ENCODE assay signal across 18 cellular contexts in genomic region chr17:47721725-47722124, GRCh38. TPM values are rescaled to one million over a fixed set of nuclear protein-coding genes. Genes with fewer than 3 reads are reported as not detected.
A peak's percentile ranks its signal among the peaks of the same experiment; 100 is the strongest.
DNase-seq lines count a peak whose midpoint lies in the region; ATAC-seq, FAIRE-seq and TF ChIP-seq lines count a peak whose summit lies in the region.
"Had no signal": no experiment of that assay in that cellular context is flagged by ENCODE, and none has a peak within 500 bp of the region (broad histone marks: within the 10 kb centered on the region; RNA-seq: fewer than 3 reads in every experiment).

No MANE protein-coding gene starts in this region.

- H3K4me1 Mint-ChIP-seq in activated T-cell treated with anti-CD3 and anti-CD28 coated beads, Interleukin-2, amount 50 U/mL, for 4 hours (ENCODE audit: low read depth), result peaks cover 93% of the 10 kb centered on the region
- H3K4me1 Mint-ChIP-seq in stimulated activated naive B cell treated with anti-CD40 and anti-IgM and Interleukin-4, amounts not matched to agents 10 μg/mL and 1 μg/mL and 100 μg/mL, for 72 hours, result peaks cover 54 to 63% of the 10 kb centered on the region in 2 donors

- no peak for ATAC-seq in activated T-cell treated with anti-CD3 and anti-CD28 coated beads, Interleukin-2, amount 50 U/mL, for 4 hours
- no peak for ATAC-seq in GM12878
- no peak for ATAC-seq in stimulated activated naive B cell treated with anti-CD40 and anti-IgM and Interleukin-4, amounts not matched to agents 10 μg/mL and 1 μg/mL and 100 μg/mL, for 72 hours (replicated peaks)

- H3K27me3 ChIP-seq in OCI-LY3 (ENCODE audit: low read depth, low read length), result peaks cover 92% of the 10 kb centered on the region
- peaks cover 0 to 5% of the 10 kb centered on the region in 2 experiments; a peak in 3 of 4 replicates for H3K27me3 ChIP-seq in GM12878 (replicated peaks in 1 of 2; ENCODE audit: control insufficient read depth in 2 of 2, insufficient read depth in 2 of 2, low read length in 1 of 2)
- H3K27me3 ChIP-seq: vagina had no signal

- no peaks in the 10 kb centered on the region for H3K9me3 Mint-ChIP-seq in activated T-cell treated with anti-CD3 and anti-CD28 coated beads, Interleukin-2, amount 50 U/mL, for 4 hours
- H3K9me3 Mint-ChIP-seq in stimulated activated naive B cell treated with anti-CD40 and anti-IgM and Interleukin-4, amounts not matched to agents 10 μg/mL and 1 μg/mL and 100 μg/mL, for 72 hours, result no peaks in the 10 kb centered on the region
- H3K9me3 Mint-ChIP-seq: dendritic cell treated with granulocyte-macrophage colony-stimulating factor and Interleukin-4, amounts not matched to agents 40 ng/mL and 50 ng/mL, for 4 days; naive B cell had no signal

- no peak overlapping the region for H3K9ac ChIP-seq in OCI-LY3 (ENCODE audit: low read length)
- H3K9ac ChIP-seq in GM12878 (ENCODE audit: control insufficient read depth, insufficient read depth, low read length), result no peak overlapping the region

- in situ Hi-C loops in GM12878 (cut with MboI), result no loop called here

- peak overlapping the region; percentile 50 for H3K4me3 ChIP-seq in OCI-LY3 (ENCODE audit: low read length)
- no peak overlapping the region for H3K4me3 ChIP-seq in GM12878
- H3K4me3 ChIP-seq: vagina had no signal

- no peak for TF ChIP-seq RAD21 in GM12878 (IDR thresholded peaks at IDR 0.05; ENCODE audit: insufficient read depth, low read depth, low read length)

- H2AFZ ChIP-seq in OCI-LY3 (ENCODE audit: low read depth, low read length) (no peak overlapping the region), GM12878 (ENCODE audit: control insufficient read depth, low read depth, low read length) (no peak overlapping the region)

- H3K4me1 ChIP-seq in OCI-LY3 (ENCODE audit: low read length) (peaks cover 55% of the 10 kb centered on the region), GM12878 (ENCODE audit: control insufficient read depth, insufficient read depth, low read length) (peaks cover 55% of the 10 kb centered on the region)

- H3K4me2 ChIP-seq in OCI-LY3 (ENCODE audit: low read length), result peak overlapping the region; percentile 61
- H3K4me2 ChIP-seq in GM12878 (ENCODE audit: control insufficient read depth, insufficient read depth), result peak overlapping the region; percentile 49; the same call in 1 of the 2 replicates

- H3K27me3 Mint-ChIP-seq in activated T-cell treated with anti-CD3 and anti-CD28 coated beads, Interleukin-2, amount 50 U/mL, for 4 hours (ENCODE audit: low read depth), result no peaks in the 10 kb centered on the region
- H3K27me3 Mint-ChIP-seq in stimulated activated naive B cell treated with anti-CD40 and anti-IgM and Interleukin-4, amounts not matched to agents 10 μg/mL and 1 μg/mL and 100 μg/mL, for 72 hours, result peaks cover 17 to 22% of the 10 kb centered on the region in 2 donors

- H3K27ac ChIP-seq in OCI-LY3 (ENCODE audit: low read length) (no peak overlapping the region), GM12878 (ENCODE audit: control insufficient read depth, insufficient read depth) (no peak overlapping the region)
- H3K27ac ChIP-seq: vagina had no signal

- DNase-seq in activated T-cell treated with anti-CD3 and anti-CD28 coated beads, Interleukin-2, amount 50 U/mL, for 4 hours, result no peak
- DNase-seq in activated T-cell treated with anti-CD3 and anti-CD28 coated beads for 4 hours (no peak), GM12878 (ENCODE audit: low read depth, low spot score) (no peak), GM12891 (ENCODE audit: insufficient read length, low spot score) (no peak), LoVo (ENCODE audit: low spot score) (no peak)
- DNase-seq in stimulated activated naive B cell treated with anti-CD40 and anti-IgM and Interleukin-4, amounts not matched to agents 10 μg/mL and 1 μg/mL and 100 μg/mL, for 72 hours, result no peak
- DNase-seq in effector CD8-positive, alpha-beta T cell (lab: John Stamatoyannopoulos, UW), result no peak
- DNase-seq: naive B cell, NCI-H1436 treated with DMSO at 0.1 percent for 48 hours, NCI-H345, SIG-M5 had no signal

- CTCF ChIA-PET in GM12878 (lab: Yijun Ruan, JAX), result interaction anchor here (1.1 kb wide), 1 partner anchor 22 kb away, joined by 7 read pairs; no protein-coding TSS in a partner anchor

- SMC1A ChIA-PET in GM12878 (lab: Charles Lee; ENCODE audit: uncharacterized antibody, unreplicated experiment), result interaction anchor here (1.0 to 2.4 kb wide), 2 partner anchors 10 to 21 kb away, joined by 4 to 13 read pairs; partner anchors contain the start of gene TBX21

- H3K79me2 ChIP-seq in OCI-LY3 (ENCODE audit: low read length) (no peaks in the 10 kb centered on the region), GM12878 (ENCODE audit: control insufficient read depth, insufficient read depth, low read length) (no peaks in the 10 kb centered on the region)

- TF ChIP-seq POLR2A in GM12878 (IDR thresholded peaks at IDR 0.05; ENCODE audit: low read depth, low read length), result no peak
- no peak for TF ChIP-seq POLR2A in GM12891 (IDR thresholded peaks at IDR 0.05; ENCODE audit: low read depth, low read length)

- H3K36me3 Mint-ChIP-seq in activated T-cell treated with anti-CD3 and anti-CD28 coated beads, Interleukin-2, amount 50 U/mL, for 4 hours (ENCODE audit: insufficient read depth), result no peaks in the 10 kb centered on the region
- H3K36me3 Mint-ChIP-seq in stimulated activated naive B cell treated with anti-CD40 and anti-IgM and Interleukin-4, amounts not matched to agents 10 μg/mL and 1 μg/mL and 100 μg/mL, for 72 hours, result no peaks in the 10 kb centered on the region
- H3K36me3 Mint-ChIP-seq: brain, naive B cell had no signal

- intact Hi-C loops in GM12878 (cut with micrococcal nuclease; ENCODE audit: unreplicated experiment), result no loop called here

- WGBS in GM12878 (ENCODE audit: insufficient coverage, insufficient replicate concordance, low lambda C conversion rate, missing lambda C conversion rate), result 28% methylated on average over 7 of the region's 8 CpGs

- H3K9me3 ChIP-seq in OCI-LY3 (ENCODE audit: insufficient read depth, low read length), result no peaks in the 10 kb centered on the region
- no peaks in the 10 kb centered on the region for H3K9me3 ChIP-seq in GM12878 (replicated peaks; ENCODE audit: control insufficient read depth, insufficient read depth, low read length)
- H3K9me3 ChIP-seq: vagina had no signal

- H3K36me3 ChIP-seq in OCI-LY3 (replicated peaks; ENCODE audit: low read depth, low read length) (no peaks in the 10 kb centered on the region), GM12878 (ENCODE audit: control insufficient read depth in 2 of 2, insufficient read depth in 2 of 2, low read length in 1 of 2) (no peaks in the 10 kb centered on the region)
- H3K36me3 ChIP-seq: vagina had no signal

- RAD21 ChIA-PET in GM12878 (lab: Charles Lee; ENCODE audit: unreplicated experiment), result no interaction called here

- peak overlapping the region; percentile 78 for H3K4me3 Mint-ChIP-seq in activated T-cell treated with anti-CD3 and anti-CD28 coated beads, Interleukin-2, amount 50 U/mL, for 4 hours
- H3K4me3 Mint-ChIP-seq in stimulated activated naive B cell treated with anti-CD40 and anti-IgM and Interleukin-4, amounts not matched to agents 10 μg/mL and 1 μg/mL and 100 μg/mL, for 72 hours, result no peak overlapping the region
- H3K4me3 Mint-ChIP-seq: brain; dendritic cell treated with granulocyte-macrophage colony-stimulating factor and Interleukin-4, amounts not matched to agents 40 ng/mL and 50 ng/mL, for 4 days had no signal

- POLR2A ChIA-PET in GM12878 (lab: Charles Lee), result no interaction called here

- BruUV-seq in GM12878 (replicated peaks; lab: Mats Ljungman, UMichigan), result no TSS peak

- H3K27ac Mint-ChIP-seq in stimulated activated naive B cell treated with anti-CD40 and anti-IgM and Interleukin-4, amounts not matched to agents 10 μg/mL and 1 μg/mL and 100 μg/mL, for 72 hours, result peak overlapping the region; percentile 86
- H3K27ac Mint-ChIP-seq: brain; dendritic cell treated with granulocyte-macrophage colony-stimulating factor and Interleukin-4, amounts not matched to agents 40 ng/mL and 50 ng/mL, for 4 days had no signal

- no peak for TF ChIP-seq EP300 in GM12878 (IDR thresholded peaks at IDR 0.05; ENCODE audit: borderline replicate concordance in 1 of 2, control insufficient read depth in 1 of 2, low read depth in 2 of 2, low read length in 2 of 2)

- H4K20me1 ChIP-seq in OCI-LY3 (ENCODE audit: insufficient read depth, low read length) (peaks cover 28% of the 10 kb centered on the region; the same call in 1 of the 2 replicates), GM12878 (ENCODE audit: control insufficient read depth, insufficient read depth) (no peaks in the 10 kb centered on the region; the same call in 1 of the 2 replicates)

- TF ChIP-seq CTCF in OCI-LY3 (IDR thresholded peaks at IDR 0.05; ENCODE audit: low read depth, low read length) (no peak), GM12878 (IDR thresholded peaks at IDR 0.05 in 2 of 3, conservative IDR thresholded peaks at IDR 0.05 in 1 of 3; ENCODE audit: control insufficient read depth in 2 of 3, extremely low read depth in 1 of 3, insufficient read depth in 1 of 3, low read depth in 3 of 3, low read length in 3 of 3) (no peak)

- FAIRE-seq in GM12878 (lab: Jason Lieb, UNC), result no peak
- no peak for FAIRE-seq in GM12891 (lab: Jason Lieb, UNC)

RNA-seq across cellular contexts. Expression of gene TBX21, which starts 11.3 kb away (rescaled TPM):
- 100 to 1,000 TPM in 2 of 3 donors, 10 to 100 TPM in 1; 77.8 to 111 (median 101) TPM for total RNA-seq in activated T-cell treated with anti-CD3 and anti-CD28 coated beads, Interleukin-2, amount 50 U/mL, for 4 hours
- total RNA-seq in GM12878 (2013; cell fraction: nucleolus; rRNA removed), result 7.7 and 9.6 TPM in 2 replicates
- 7.9 and 8.4 TPM in 2 replicates for total RNA-seq in GM12878 (2014; rRNA removed)
- total RNA-seq in GM12878 (2014; rRNA removed; fragmentation: Illumina TruSeq; extraction: Trizol), result 3.2 and 4.1 TPM in 2 replicates
- 8.3 and 9.5 TPM in 2 replicates for total RNA-seq in GM12878 (2021)
- polyA plus RNA-seq in GM12878 (2011; ENCODE audit: low read depth), result 2.3 TPM
- 8.6 and 9.6 TPM in 2 replicates for polyA plus RNA-seq in GM12878 (2011; rRNA removed)
- polyA plus RNA-seq in GM12878 (2011; cell fraction: cytosol; rRNA removed), result 11.3 and 12.2 TPM in 2 replicates
- 21.6 and 25.3 TPM in 2 replicates for polyA plus RNA-seq in GM12878 (2011; cell fraction: nucleus; rRNA removed)
- polyA plus RNA-seq in GM12878 (2012), result 4.7 and 7.3 TPM in 2 replicates
- polyA plus RNA-seq in GM12878 (2014; fragmentation: Illumina TruSeq; extraction: Trizol), result 4.8 and 6.0 TPM in 2 replicates
- 1 to 10 TPM in 1 of 2 experiments, under 1 TPM in 1; 0.63 to 1.8 TPM for polyA plus RNA-seq in GM12878 (2014; fragmentation: Nextera tagmentation; extraction: Ambion mirVana)
- 6.0 and 6.3 TPM in 2 replicates for polyA plus RNA-seq in GM12878 (2014; rRNA removed)
- 1 to 10 TPM; 1.6 to 1.7 TPM for polyA plus RNA-seq in GM12878 (2016; fragmentation: Nextera tagmentation; extraction: Ambion mirVana)
- polyA minus RNA-seq in GM12878 (2011; rRNA and poly(A)+ RNA removed), result 6.6 and 12.4 TPM in 2 replicates
- 6.7 and 10.3 TPM in 2 replicates for polyA minus RNA-seq in GM12878 (2011; cell fraction: cytosol; rRNA and poly(A)+ RNA removed)
- 9.1 and 11.5 TPM in 2 replicates for polyA minus RNA-seq in GM12878 (2011; cell fraction: nucleus; rRNA and poly(A)+ RNA removed)
- polyA plus RNA-seq in GM12891 (2012; ENCODE audit: low read depth, missing spikeins), result 0.04 TPM
- total RNA-seq: LHCN-M2, lung microvascular endothelial cell had no signal
- polyA plus RNA-seq: AG04450 had no signal

RNA-seq across cellular contexts. Expression of gene TBKBP1, which starts 27.8 kb away (rescaled TPM):
- total RNA-seq in activated T-cell treated with anti-CD3 and anti-CD28 coated beads, Interleukin-2, amount 50 U/mL, for 4 hours, result 10 to 100 TPM; 24.4 to 34.7 (median 24.6) TPM
- total RNA-seq in GM12878 (2013; cell fraction: nucleolus; rRNA removed), result 10.4 and 10.6 TPM in 2 replicates
- 0.11 and 0.23 TPM in 2 replicates for total RNA-seq in GM12878 (2014; rRNA removed)
- 0.18 and 0.85 TPM in 2 replicates for total RNA-seq in GM12878 (2014; rRNA removed; fragmentation: Illumina TruSeq; extraction: Trizol)
- total RNA-seq in GM12878 (2021), result 0.69 and 1.5 TPM in 2 replicates
- polyA plus RNA-seq in GM12878 (2011; ENCODE audit: low read depth), result 0.79 TPM
- 2.0 and 2.7 TPM in 2 replicates for polyA plus RNA-seq in GM12878 (2011; rRNA removed)
- 1.9 and 3.5 TPM in 2 replicates for polyA plus RNA-seq in GM12878 (2011; cell fraction: cytosol; rRNA removed)
- polyA plus RNA-seq in GM12878 (2011; cell fraction: nucleus; rRNA removed), result 18.8 and 22.1 TPM in 2 replicates
- polyA plus RNA-seq in GM12878 (2012), result 1.8 and 2.9 TPM in 2 replicates
- polyA plus RNA-seq in GM12878 (2014; fragmentation: Illumina TruSeq; extraction: Trizol), result 0.38 TPM in 1 of 2 replicates, not detected in the other
- not detected for polyA plus RNA-seq in GM12878 (2014; fragmentation: Nextera tagmentation; extraction: Ambion mirVana)
- 0.74 and 1.4 TPM in 2 replicates for polyA plus RNA-seq in GM12878 (2014; rRNA removed)
- under 1 TPM in 1 of 2 experiments, not detected in 1; 0.11 TPM for polyA plus RNA-seq in GM12878 (2016; fragmentation: Nextera tagmentation; extraction: Ambion mirVana)
- 1.4 and 1.8 TPM in 2 replicates for polyA minus RNA-seq in GM12878 (2011; rRNA and poly(A)+ RNA removed)
- 0.94 and 1.1 TPM in 2 replicates for polyA minus RNA-seq in GM12878 (2011; cell fraction: cytosol; rRNA and poly(A)+ RNA removed)
- 1.8 and 2.7 TPM in 2 replicates for polyA minus RNA-seq in GM12878 (2011; cell fraction: nucleus; rRNA and poly(A)+ RNA removed)
- 0.73 TPM for polyA plus RNA-seq in GM12891 (2012; ENCODE audit: low read depth, missing spikeins)

Comparison
In these comparisons a context has a peak if more than half of its experiments do, and no peak if none do; other contexts are left out.
1. RNA of gene TBX21, which starts 11.3 kb away (total RNA-seq): 77.8 to 111 TPM in activated T-cell treated with anti-CD3 and anti-CD28 coated beads, Interleukin-2, amount 50 U/mL, for 4 hours; 3.2 to 9.6 TPM in GM12878; every median in the first group is over 4 times any median in the second.